ENCODE assay signal across 31 cellular contexts in genomic region chr18:51301376-51301775, GRCh38.
"Had no signal": no experiment of that assay in that cellular context is flagged by ENCODE, and none has a peak within 500 bp of the region (broad histone marks: within the 10 kb centered on the region; RNA-seq: fewer than 3 reads in every experiment).

No MANE protein-coding gene starts in this region.

- H3K79me2 ChIP-seq: hepatocyte had no signal

- H3K27me3 ChIP-seq: ascending aorta, breast epithelium, cardiac muscle cell, colonic mucosa, esophagus squamous epithelium, gastroesophageal sphincter, heart right ventricle, hepatocyte had no signal

- H3K27ac Mint-ChIP-seq: activated B cell treated with CpG ODN at 0.5 μM for 24 hours; activated CD8-positive, alpha-beta T cell treated with anti-CD3 and anti-CD28 coated beads for 36 hours; activated naive CD4-positive, alpha-beta T cell treated with anti-CD3 and anti-CD28 coated beads for 36 hours; activated naive CD4-positive, alpha-beta T cell treated with anti-CD3 and anti-CD28 coated beads, Interleukin-2, amount 50 U/mL, for 24 hours; activated naive CD8-positive, alpha-beta T cell treated with anti-CD3 and anti-CD28 coated beads for 36 hours; activated naive CD8-positive, alpha-beta T cell treated with anti-CD3 and anti-CD28 coated beads, Interleukin-2, amount 50 U/mL, for 24 hours; activated T-helper 17 cell treated with anti-CD3 and anti-CD28 coated beads, Interleukin-2, amount 50 U/mL, for 72 hours; brain; T-helper 2 cell treated with Interferon-gamma antibody and Interleukin-4, amounts not matched to agents 5 μg/mL and 100 μg/mL, for 36 hours had no signal

- H3K9me3 Mint-ChIP-seq: activated CD8-positive, alpha-beta T cell treated with anti-CD3 and anti-CD28 coated beads for 36 hours; activated naive CD4-positive, alpha-beta T cell treated with anti-CD3 and anti-CD28 coated beads for 36 hours; activated naive CD4-positive, alpha-beta T cell treated with anti-CD3 and anti-CD28 coated beads, Interleukin-2, amount 50 U/mL, for 24 hours; activated naive CD8-positive, alpha-beta T cell treated with anti-CD3 and anti-CD28 coated beads for 36 hours; activated naive CD8-positive, alpha-beta T cell treated with anti-CD3 and anti-CD28 coated beads, Interleukin-2, amount 50 U/mL, for 24 hours; T-helper 2 cell treated with Interferon-gamma antibody and Interleukin-4, amounts not matched to agents 5 μg/mL and 100 μg/mL, for 36 hours had no signal

- H3K9me3 ChIP-seq: ascending aorta, breast epithelium, colonic mucosa, esophagus squamous epithelium had no signal

- H3K4me2 ChIP-seq: hepatocyte had no signal

- DNase-seq: activated B cell treated with CpG ODN at 0.5 μM for 24 hours; activated CD4-positive, alpha-beta T cell treated with anti-CD3 and anti-CD28 coated beads for 48 hours; activated CD4-positive, alpha-beta T cell treated with anti-CD3 and anti-CD28 coated beads, Interleukin-2, amount 50 U/mL, for 1 hour; activated CD4-positive, alpha-beta T cell treated with anti-CD3 and anti-CD28 coated beads, Interleukin-2, amount 50 U/mL, for 48 hours; activated CD8-positive, alpha-beta memory T cell treated with anti-CD3 and anti-CD28 coated beads for 24 hours; activated CD8-positive, alpha-beta T cell treated with anti-CD3 and anti-CD28 coated beads for 36 hours; activated effector memory CD4-positive, alpha-beta T cell treated with anti-CD3 and anti-CD28 coated beads, Interleukin-2, amount 50 U/mL, for 16 hours; activated naive CD4-positive, alpha-beta T cell treated with anti-CD3 and anti-CD28 coated beads for 36 hours; activated naive CD8-positive, alpha-beta T cell treated with anti-CD3 and anti-CD28 coated beads for 36 hours; activated naive CD8-positive, alpha-beta T cell treated with anti-CD3 and anti-CD28 coated beads, Interleukin-2, amount 50 U/mL, for 24 hours; activated T-cell treated with anti-CD3 and anti-CD28 coated beads, Interleukin-2, amount 50 U/mL, for 4 hours; central memory CD4-positive, alpha-beta T cell; cerebellar nuclear complex; colonic mucosa; effector CD8-positive, alpha-beta T cell; esophagus squamous epithelium; foreskin melanocyte; heart right ventricle; T1000; WERI-Rb-1 had no signal

- H3K4me3 Mint-ChIP-seq: activated B cell treated with CpG ODN at 0.5 μM for 24 hours; activated CD8-positive, alpha-beta T cell treated with anti-CD3 and anti-CD28 coated beads for 36 hours; activated naive CD4-positive, alpha-beta T cell treated with anti-CD3 and anti-CD28 coated beads for 36 hours; activated naive CD4-positive, alpha-beta T cell treated with anti-CD3 and anti-CD28 coated beads, Interleukin-2, amount 50 U/mL, for 24 hours; activated naive CD8-positive, alpha-beta T cell treated with anti-CD3 and anti-CD28 coated beads for 36 hours; activated naive CD8-positive, alpha-beta T cell treated with anti-CD3 and anti-CD28 coated beads, Interleukin-2, amount 50 U/mL, for 24 hours; activated T-cell treated with anti-CD3 and anti-CD28 coated beads, Interleukin-2, amount 50 U/mL, for 4 hours; activated T-helper 17 cell treated with anti-CD3 and anti-CD28 coated beads, Interleukin-2, amount 50 U/mL, for 72 hours; brain; T-helper 2 cell treated with Interferon-gamma antibody and Interleukin-4, amounts not matched to agents 5 μg/mL and 100 μg/mL, for 36 hours had no signal

- H3K27ac ChIP-seq: ascending aorta, breast epithelium, cardiac muscle cell, colonic mucosa, epithelial cell of prostate, esophagus squamous epithelium, gastroesophageal sphincter, heart right ventricle, hepatocyte, WERI-Rb-1 had no signal

- ATAC-seq: activated CD4-positive, CD25-positive, alpha-beta regulatory T cell treated with anti-CD3 and anti-CD28 coated beads, Interleukin-2, amount 50 U/mL, for 24 hours; activated CD8-positive, alpha-beta T cell treated with anti-CD3 and anti-CD28 coated beads for 36 hours; activated T-cell treated with anti-CD3 and anti-CD28 coated beads, Interleukin-2, amount 50 U/mL, for 4 hours; gastroesophageal sphincter; heart right ventricle had no signal

- H3K4me1 Mint-ChIP-seq: activated B cell treated with CpG ODN at 0.5 μM for 24 hours; activated naive CD4-positive, alpha-beta T cell treated with anti-CD3 and anti-CD28 coated beads, Interleukin-2, amount 50 U/mL, for 24 hours; activated naive CD8-positive, alpha-beta T cell treated with anti-CD3 and anti-CD28 coated beads for 36 hours; activated naive CD8-positive, alpha-beta T cell treated with anti-CD3 and anti-CD28 coated beads, Interleukin-2, amount 50 U/mL, for 24 hours; activated T-helper 17 cell treated with anti-CD3 and anti-CD28 coated beads, Interleukin-2, amount 50 U/mL, for 72 hours; brain had no signal

- H3K36me3 Mint-ChIP-seq: activated naive CD8-positive, alpha-beta T cell treated with anti-CD3 and anti-CD28 coated beads for 36 hours; brain had no signal

- H3K4me1 ChIP-seq: ascending aorta, breast epithelium, colonic mucosa, esophagus squamous epithelium, gastroesophageal sphincter, heart right ventricle had no signal

- H3K4me3 ChIP-seq: ascending aorta, breast epithelium, cardiac muscle cell, colonic mucosa, esophagus squamous epithelium, gastroesophageal sphincter, heart right ventricle, hepatocyte had no signal

- H3K36me3 ChIP-seq: ascending aorta, breast epithelium, cardiac muscle cell, colonic mucosa, esophagus squamous epithelium, gastroesophageal sphincter, heart right ventricle, WERI-Rb-1 had no signal

- H3K27me3 Mint-ChIP-seq: brain had no signal

- H2AFZ ChIP-seq: hepatocyte had no signal
